ENCODE assay signal across 17 cellular contexts in genomic region chr12:80624986-80625530, GRCh38.
DNase-seq lines count a peak whose midpoint lies in the region; ATAC-seq and TF ChIP-seq lines count a peak whose summit lies in the region.
"Had no signal": no experiment of that assay in that cellular context is flagged by ENCODE, and none has a peak within 500 bp of the region (broad histone marks: within the 10 kb centered on the region; RNA-seq: fewer than 3 reads in every experiment).

No MANE protein-coding gene starts in this region.

- in situ Hi-C loops in IMR-90 (cut with MboI; ENCODE audit: low sequenced_read_pairs) (loop anchor here (25.0 kb wide), 2 partner anchors 113 to 312 kb away; partner anchors contain the start of gene LIN7A), G401 (cut with HindIII; ENCODE audit: low sequenced_read_pairs) (no loop called here)

- H2BK15ac ChIP-seq in IMR-90 (ENCODE audit: low read depth, low read length): no peak overlapping the region

- H4K91ac ChIP-seq in IMR-90 (ENCODE audit: insufficient read depth, low read depth, low read length): peak overlapping the region; percentile 0; the same call in 1 of the 2 replicates

- no peak overlapping the region for H3K56ac ChIP-seq in IMR-90 (ENCODE audit: extremely low read depth, insufficient read depth, low read length)

- BruUV-seq in IMR-90 (replicated peaks; lab: Mats Ljungman, UMichigan): no TSS peak

- H4K20me1 ChIP-seq in IMR-90 (ENCODE audit: insufficient read depth, low read length): no peaks in the 10 kb centered on the region

- no peak overlapping the region for H2AK5ac ChIP-seq in IMR-90 (ENCODE audit: low read depth, low read length)

- H4K8ac ChIP-seq in IMR-90 (ENCODE audit: low read depth in 2 of 2, low read length in 2 of 2): no peak overlapping the region

- no peak overlapping the region for H2AFZ ChIP-seq in IMR-90 (replicated peaks; ENCODE audit: low read length, poor library complexity)
- H2AFZ ChIP-seq: GM23338 had no signal

- H3K4me1 ChIP-seq in IMR-90 (ENCODE audit: control insufficient read depth, insufficient read depth, low read length) (no peaks in the 10 kb centered on the region; the same call in 1 of the 2 replicates), psoas muscle (peaks cover 27% of the 10 kb centered on the region)

- no peak overlapping the region for H2BK5ac ChIP-seq in IMR-90 (ENCODE audit: low read depth, low read length, poor library complexity, severe bottlenecking)

- TF ChIP-seq POLR2A in IMR-90 (IDR thresholded peaks at IDR 0.05; ENCODE audit: low read depth, low read length): no peak

- no peak overlapping the region; the same call in 1 of the 2 replicates for H3K14ac ChIP-seq in IMR-90 (replicated peaks; ENCODE audit: low read depth, low read length)

- H3K9ac ChIP-seq in IMR-90 (ENCODE audit: low read depth, low read length): no peak overlapping the region

- CTCF ChIA-PET in IMR-90 (lab: Yijun Ruan, JAX): interaction anchor here (0.6 kb wide), 1 partner anchor 788 kb away, joined by 3 read pairs; no protein-coding TSS in a partner anchor

- DNase-seq in COLO829 (ENCODE audit: low spot score) (peak; percentile 30), IMR-90 (no peak), amniotic epithelial cell (ENCODE audit: low read depth) (peak; percentile 39), psoas muscle (no peak), iPS-NIHi11 (ENCODE audit: low spot score) (no peak), G401 (ENCODE audit: low spot score) (no peak), KG1 (lab: John Stamatoyannopoulos, UW) (no peak)
- DNase-seq: Karpas-422, NCI-H1930, NCI-H2227 treated with DMSO at 0.1 percent for 48 hours, NCI-H510A treated with DMSO at 0.1 percent for 48 hours, NCI-H774, SW 1271 had no signal

- intact Hi-C loops in IMR-90 (cut with micrococcal nuclease) (loop anchor here (10.0 kb wide), 1 partner anchor 150 kb away; no protein-coding TSS in a partner anchor), psoas muscle (cut with DNase I) (loop anchor here (5.0 kb wide), 1 partner anchor 82 kb away; the partner anchor contains the start of gene MYF6 (in 2 of the 2))

- POLR2A ChIA-PET in IMR-90 (lab: Charles Lee; ENCODE audit: unreplicated experiment): no interaction called here

- H3K4me3 ChIP-seq in IMR-90 (ENCODE audit: insufficient read depth, low read depth, low read length): no peak overlapping the region
- H3K4me3 ChIP-seq in psoas muscle: no peak overlapping the region
- H3K4me3 ChIP-seq: GM23338 had no signal

- H2BK120ac ChIP-seq in IMR-90 (ENCODE audit: low read depth, low read length): no peak overlapping the region

- H3K18ac ChIP-seq in IMR-90 (ENCODE audit: low read depth, low read length): no peak overlapping the region

- TF ChIP-seq RAD21 in IMR-90 (IDR thresholded peaks at IDR 0.05; ENCODE audit: low read length): no peak

- no peak overlapping the region for H3K4me2 ChIP-seq in IMR-90 (ENCODE audit: low read depth, low read length)
- H3K4me2 ChIP-seq: GM23338 had no signal

- H2AK9ac ChIP-seq in IMR-90 (replicated peaks; ENCODE audit: low read depth, low read length, poor library complexity): no peak overlapping the region

- no peak overlapping the region for H4K5ac ChIP-seq in IMR-90 (ENCODE audit: low read depth, low read length)

- no peaks in the 10 kb centered on the region for H3K36me3 ChIP-seq in IMR-90 (ENCODE audit: control insufficient read depth, insufficient read depth, low read length)
- H3K36me3 ChIP-seq in psoas muscle (ENCODE audit: insufficient read depth in 1 of 2, low read depth in 1 of 2): no peaks in the 10 kb centered on the region

- H3K9me1 ChIP-seq in IMR-90 (ENCODE audit: insufficient read depth, low read length): no peaks in the 10 kb centered on the region

- ATAC-seq in IMR-90 (ENCODE audit: low read depth) (no peak), psoas muscle (no peak), GM21381 (IDR thresholded peaks at IDR 0.05; ENCODE audit: unreplicated experiment) (no peak)
- ATAC-seq: GM23338, HCT116, Right ventricle myocardium inferior had no signal

- H2BK20ac ChIP-seq in IMR-90 (ENCODE audit: low read depth, low read length): peak overlapping the region; percentile 16; the same call in 1 of the 2 replicates

- no peaks in the 10 kb centered on the region for H3K79me1 ChIP-seq in IMR-90 (ENCODE audit: low read depth in 1 of 2, low read length in 2 of 2)

- WGBS in IMR-90 (ENCODE audit: extremely low coverage in 2 of 2, insufficient read length in 1 of 2), 2 experiments: 100% methylated on average over 2 of the region's 4 CpGs; no CpG with 5 or more reads in 1 of the 2 experiments
- WGBS in psoas muscle, 3 donors: 88 to 91% (median 88%) methylated on average over 4 of the region's 4 CpGs

- TF ChIP-seq CTCF in IMR-90 (conservative IDR thresholded peaks at IDR 0.05; ENCODE audit: low read depth, low read length): no peak
- no peak for TF ChIP-seq CTCF in psoas muscle (IDR thresholded peaks at IDR 0.05)

- H3K9me3 ChIP-seq in IMR-90 (ENCODE audit: control insufficient read depth, insufficient read depth, low read length) (no peaks in the 10 kb centered on the region; the same call in 1 of the 2 replicates), psoas muscle (no peaks in the 10 kb centered on the region)

- H3K27me3 ChIP-seq in IMR-90 (ENCODE audit: control insufficient read depth, insufficient read depth, low read length) (no peaks in the 10 kb centered on the region), psoas muscle (ENCODE audit: insufficient read depth in 3 of 3, low read length in 2 of 3) (no peaks in the 10 kb centered on the region)

- H3K23ac ChIP-seq in IMR-90 (ENCODE audit: low read depth, low read length): no peak overlapping the region

- H3K27ac ChIP-seq in IMR-90 (ENCODE audit: insufficient read depth, low read length) (no peak overlapping the region), psoas muscle (peak overlapping the region; percentile 70)

- dilution Hi-C loops in IMR-90 (cut with HindIII; ENCODE audit: low sequenced_read_pairs, unreplicated experiment): no loop called here

- H3K4ac ChIP-seq in IMR-90 (ENCODE audit: low read depth, low read length): no peak overlapping the region

TF ChIP-seq in IMR-90, 13 proteins besides CTCF, POLR2A, EP300 and RAD21:
- TF ChIP-seq CEBPB (IDR thresholded peaks at IDR 0.05; ENCODE audit: low read depth, low read length): no peak
- no peak for TF ChIP-seq MAFK (IDR thresholded peaks at IDR 0.05; ENCODE audit: low read depth, low read length)
- no peak for TF ChIP-seq BHLHE40 (IDR thresholded peaks at IDR 0.05; ENCODE audit: low read depth, low read length)
- no peak for TF ChIP-seq ELK1 (IDR thresholded peaks at IDR 0.05; ENCODE audit: borderline replicate concordance, low read depth, low read length)
- no peak for TF ChIP-seq NFE2L2 (IDR thresholded peaks at IDR 0.05; ENCODE audit: low read depth, low read length)
- TF ChIP-seq RCOR1 (IDR thresholded peaks at IDR 0.05; ENCODE audit: insufficient replicate concordance, low read length): no peak
- no peak for TF ChIP-seq USF2 (IDR thresholded peaks at IDR 0.05; ENCODE audit: low read depth, low read length)
- TF ChIP-seq MXI1 (IDR thresholded peaks at IDR 0.05; ENCODE audit: borderline replicate concordance, low read depth, low read length): no peak
- TF ChIP-seq RFX5 (IDR thresholded peaks at IDR 0.05; ENCODE audit: low read depth, low read length): no peak
- TF ChIP-seq SMC3 (IDR thresholded peaks at IDR 0.05; ENCODE audit: low read depth, low read length): no peak

Comparison
In these comparisons a context has a peak if more than half of its experiments do, and no peak if none do; other contexts are left out.
1. DNase-seq: peak in COLO829 (single experiment) and amniotic epithelial cell (single experiment); none in IMR-90 (single experiment), psoas muscle (0 of 2), iPS-NIHi11 (single experiment), G401 (single experiment) and KG1 (single experiment).